ENCODE assay signal across 20 cellular contexts in the genomic region with DNA sequence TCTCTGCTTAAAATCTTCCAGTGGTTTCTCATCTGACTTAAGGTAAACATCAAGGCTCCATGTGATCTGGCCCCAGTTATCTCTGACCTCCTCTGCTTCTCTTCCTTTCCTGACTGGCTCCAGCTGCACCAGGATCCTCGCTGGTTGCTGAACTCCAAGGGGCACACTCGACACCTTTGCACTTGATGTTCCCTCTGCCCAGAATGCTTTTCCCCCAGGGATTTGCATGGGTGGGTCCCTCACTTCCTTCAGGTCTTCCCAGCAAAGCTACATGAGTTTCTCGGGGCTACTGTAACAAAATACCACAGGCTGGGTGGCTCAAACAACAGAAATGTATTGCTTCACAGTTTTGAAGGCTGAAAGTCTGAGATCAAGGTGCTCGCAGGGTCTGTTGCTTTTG.
"Had no signal": no experiment of that assay in that cellular context is flagged by ENCODE, and none has a peak within 500 bp of the region (broad histone marks: within the 10 kb centered on the region; RNA-seq: fewer than 3 reads in every experiment).

No MANE protein-coding gene starts in this region.

- H3K4me1 Mint-ChIP-seq: activated B cell treated with CpG ODN at 0.5 μM for 24 hours; activated CD4-positive, alpha-beta T cell treated with anti-CD3 and anti-CD28 coated beads for 36 hours; activated naive CD8-positive, alpha-beta T cell treated with anti-CD3 and anti-CD28 coated beads for 36 hours had no signal

- H3K27me3 Mint-ChIP-seq: activated B cell treated with CpG ODN at 0.5 μM for 24 hours; activated naive CD8-positive, alpha-beta T cell treated with anti-CD3 and anti-CD28 coated beads for 36 hours had no signal

- H3K36me3 ChIP-seq: esophagus muscularis mucosa, gastrocnemius medialis, sigmoid colon, upper lobe of right lung had no signal

- H3K27ac Mint-ChIP-seq: activated B cell treated with CpG ODN at 0.5 μM for 24 hours; activated CD4-positive, alpha-beta T cell treated with anti-CD3 and anti-CD28 coated beads for 36 hours; activated naive CD8-positive, alpha-beta T cell treated with anti-CD3 and anti-CD28 coated beads for 36 hours; T-helper 1 cell treated with Interleukin-12 subunit alpha and Interleukin-12 subunit beta and Interleukin-4 antibody, amounts not matched to agents 30 μg/mL and 1 μg/mL, for 36 hours had no signal

- H3K27me3 ChIP-seq: gastrocnemius medialis, sigmoid colon, upper lobe of right lung had no signal

- H3K27ac ChIP-seq: esophagus muscularis mucosa, gastrocnemius medialis, sigmoid colon, upper lobe of right lung had no signal

- H3K9me3 ChIP-seq: esophagus muscularis mucosa, gastrocnemius medialis, mucosa of descending colon, sigmoid colon, upper lobe of right lung had no signal

- H3K4me3 Mint-ChIP-seq: activated B cell treated with CpG ODN at 0.5 μM for 24 hours; activated CD4-positive, alpha-beta T cell treated with anti-CD3 and anti-CD28 coated beads for 36 hours; activated naive CD8-positive, alpha-beta T cell treated with anti-CD3 and anti-CD28 coated beads for 36 hours; neural crest cell; T-helper 1 cell treated with Interleukin-12 subunit alpha and Interleukin-12 subunit beta and Interleukin-4 antibody, amounts not matched to agents 30 μg/mL and 1 μg/mL, for 36 hours had no signal

- H3K4me1 ChIP-seq: gastrocnemius medialis, upper lobe of right lung had no signal

- ATAC-seq: activated CD4-positive, alpha-beta T cell treated with anti-CD3 and anti-CD28 coated beads for 36 hours; gastrocnemius medialis; left cardiac atrium; mucosa of descending colon; upper lobe of right lung had no signal

- H3K36me3 Mint-ChIP-seq: activated naive CD8-positive, alpha-beta T cell treated with anti-CD3 and anti-CD28 coated beads for 36 hours had no signal

- H3K4me3 ChIP-seq: esophagus muscularis mucosa, gastrocnemius medialis, mucosa of descending colon, sigmoid colon, upper lobe of right lung had no signal

- DNase-seq: activated B cell treated with CpG ODN at 0.5 μM for 24 hours; activated CD4-positive, alpha-beta T cell treated with anti-CD3 and anti-CD28 coated beads for 36 hours; activated CD4-positive, alpha-beta T cell treated with anti-CD3 and anti-CD28 coated beads, Interleukin-2, amount 50 U/mL, for 4 hours; activated naive CD4-positive, alpha-beta T cell treated with Interleukin-2 at 50 U/mL for 16 hours; activated naive CD8-positive, alpha-beta T cell treated with anti-CD3 and anti-CD28 coated beads for 36 hours; activated T-cell treated with anti-CD3 and anti-CD28 coated beads, Interleukin-2, amount 50 U/mL, for 48 hours; dermis blood vessel endothelial cell; effector memory CD4-positive, alpha-beta T cell; gastrocnemius medialis; left cardiac atrium; mesendoderm; mucosa of descending colon; sigmoid colon; stimulated activated CD4-positive, alpha-beta T cell treated with anti-CD3 and anti-CD28 coated beads, Interleukin-2, amount 100 ng/mL, for 48 hours; stimulated activated CD8-positive, alpha-beta memory T cell treated with anti-CD3 and anti-CD28 coated beads, Interleukin-4, amount 100 ng/mL, for 48 hours; stimulated activated naive CD4-positive, alpha-beta T cell; upper lobe of right lung had no signal
